In the genomic region with DNA sequence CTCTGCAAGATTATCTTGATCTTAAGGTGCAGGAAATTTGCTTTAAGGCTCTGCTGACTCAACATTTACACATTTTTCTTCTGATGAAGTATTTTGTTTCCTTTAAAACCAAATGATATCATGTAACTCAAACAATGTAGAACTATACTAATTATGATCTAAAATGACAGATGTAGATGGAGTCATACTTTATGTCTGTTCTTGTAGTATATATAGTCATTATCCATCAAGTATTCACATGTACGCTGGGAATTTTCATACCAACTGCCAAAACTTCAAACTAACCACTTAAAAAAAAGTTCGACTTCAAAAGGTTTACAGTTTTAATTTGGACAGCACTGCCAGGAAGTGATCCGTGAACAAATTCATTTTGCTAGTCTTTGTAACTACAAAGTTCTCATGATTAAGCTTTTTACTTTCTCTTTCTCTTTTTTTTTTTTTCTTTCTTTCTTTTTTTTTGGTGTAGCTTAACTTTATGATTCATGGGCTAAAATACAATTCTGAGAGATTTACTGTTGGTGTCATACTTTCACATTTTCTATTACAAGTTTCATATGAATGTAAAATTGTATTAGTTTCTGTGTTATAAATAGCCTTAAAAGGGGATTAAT, we compare ENCODE assay signal across 1 cellular context.
TF ChIP-seq lines count a peak whose summit lies in the region.

No MANE protein-coding gene starts in this region.

TF ChIP-seq in WTC11, 78 proteins besides CTCF, POLR2A, EP300 and RAD21 (continued from another document):
- TF ChIP-seq AFF4 (CRISPR knock-in tag; IDR thresholded peaks at IDR 0.05; ENCODE audit: borderline replicate concordance): no peak
- no peak for TF ChIP-seq NR2C2 (CRISPR knock-in tag; IDR thresholded peaks at IDR 0.05)
- TF ChIP-seq IRF1 (CRISPR knock-in tag; IDR thresholded peaks at IDR 0.05): no peak
- TF ChIP-seq, protein P1, sequence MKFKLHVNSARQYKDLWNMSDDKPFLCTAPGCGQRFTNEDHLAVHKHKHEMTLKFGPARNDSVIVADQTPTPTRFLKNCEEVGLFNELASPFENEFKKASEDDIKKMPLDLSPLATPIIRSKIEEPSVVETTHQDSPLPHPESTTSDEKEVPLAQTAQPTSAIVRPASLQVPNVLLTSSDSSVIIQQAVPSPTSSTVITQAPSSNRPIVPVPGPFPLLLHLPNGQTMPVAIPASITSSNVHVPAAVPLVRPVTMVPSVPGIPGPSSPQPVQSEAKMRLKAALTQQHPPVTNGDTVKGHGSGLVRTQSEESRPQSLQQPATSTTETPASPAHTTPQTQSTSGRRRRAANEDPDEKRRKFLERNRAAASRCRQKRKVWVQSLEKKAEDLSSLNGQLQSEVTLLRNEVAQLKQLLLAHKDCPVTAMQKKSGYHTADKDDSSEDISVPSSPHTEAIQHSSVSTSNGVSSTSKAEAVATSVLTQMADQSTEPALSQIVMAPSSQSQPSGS (CRISPR knock-in tag; IDR thresholded peaks at IDR 0.05; ENCODE audit: borderline replicate concordance, low read depth): no peak
